7 cellular contexts compared by ENCODE assay signal in genomic region chr6:26594730-26595632, GRCh38. TPM values are rescaled to one million over a fixed set of nuclear protein-coding genes. Genes with fewer than 3 reads are reported as not detected.
DNase-seq lines count a peak whose midpoint lies in the region; ATAC-seq and FAIRE-seq lines count a peak whose summit lies in the region.

No MANE protein-coding gene starts in this region.

- H3K4me3 Mint-ChIP-seq in activated naive CD4-positive, alpha-beta T cell treated with anti-CD3 and anti-CD28 coated beads for 36 hours: peak overlapping the region; percentile 56

- no peaks in the 10 kb centered on the region for H3K9me3 ChIP-seq in iPS-18c (ENCODE audit: control insufficient read depth, insufficient read depth, low read length)

- FAIRE-seq in GM18507 (lab: Jason Lieb, UNC): peak; percentile 18

- intact Hi-C loops in activated naive CD4-positive, alpha-beta T cell treated with anti-CD3 and anti-CD28 coated beads for 36 hours (cut with micrococcal nuclease): loop anchor here (1.0 to 10.0 kb wide), 8 partner anchors 18 to 880 kb away; partner anchors contain the start of gene ZNF184

- peaks cover 39% of the 10 kb centered on the region for H3K4me1 Mint-ChIP-seq in activated naive CD4-positive, alpha-beta T cell treated with anti-CD3 and anti-CD28 coated beads for 36 hours (ENCODE audit: low read depth)

- ATAC-seq in stimulated activated naive CD8-positive, alpha-beta T cell treated with anti-CD3 and anti-CD28 coated beads, Interleukin-15, Interleukin-2, amounts not matched to agents 100 U/mL and 50 U/mL, for 24 hours: peak; percentile 37
- ATAC-seq in HG03196 (IDR thresholded peaks at IDR 0.05; ENCODE audit: unreplicated experiment): no peak

- H3K27ac Mint-ChIP-seq in activated naive CD4-positive, alpha-beta T cell treated with anti-CD3 and anti-CD28 coated beads for 36 hours: no peak overlapping the region

- peaks cover 14% of the 10 kb centered on the region for H3K36me3 Mint-ChIP-seq in activated naive CD4-positive, alpha-beta T cell treated with anti-CD3 and anti-CD28 coated beads for 36 hours (ENCODE audit: low read depth)

- peaks cover 27% of the 10 kb centered on the region for H3K27me3 Mint-ChIP-seq in activated naive CD4-positive, alpha-beta T cell treated with anti-CD3 and anti-CD28 coated beads for 36 hours (ENCODE audit: low read depth)

- no peaks in the 10 kb centered on the region for H3K9me3 Mint-ChIP-seq in activated naive CD4-positive, alpha-beta T cell treated with anti-CD3 and anti-CD28 coated beads for 36 hours

- H3K4me3 ChIP-seq in iPS-18c (ENCODE audit: insufficient read depth, low read depth, low read length): peak overlapping the region; percentile 69; the same call in 1 of the 2 replicates

- CTCF ChIA-PET in activated naive CD4-positive, alpha-beta T cell treated with anti-CD3 and anti-CD28 coated beads for 36 hours (lab: Charles Lee): interaction anchor here (0.6 to 5.3 kb wide), 21 partner anchors 11 to 560 kb away, joined by 3 to 106 read pairs (median 3); no protein-coding TSS in a partner anchor

- DNase-seq in GM18507 (ENCODE audit: extremely low spot score, insufficient read length, low read depth): no peak
- peak; percentile 22 for DNase-seq in NCI-H1436 treated with DMSO at 0.1 percent for 48 hours (lab: John Stamatoyannopoulos, UW)
- peak; percentile 76 for DNase-seq in activated naive CD4-positive, alpha-beta T cell treated with anti-CD3 and anti-CD28 coated beads for 36 hours
- DNase-seq in stimulated activated naive CD8-positive, alpha-beta T cell treated with anti-CD3 and anti-CD28 coated beads, Interleukin-15, Interleukin-2, amounts not matched to agents 100 U/mL and 50 U/mL, for 24 hours: peak; percentile 70
- DNase-seq in DMS153 treated with DMSO at 0.1 percent for 48 hours (lab: John Stamatoyannopoulos, UW; ENCODE audit: unreplicated experiment): no peak

RNA-seq across cellular contexts. Expression of gene ABT1, which starts 1.8 kb away (rescaled TPM):
- 10 to 100 TPM; 17.3 to 18.4 TPM for total RNA-seq in activated naive CD4-positive, alpha-beta T cell treated with anti-CD3 and anti-CD28 coated beads for 36 hours

RNA-seq across cellular contexts. Expression of gene HMGN4, which starts 56.8 kb away (rescaled TPM):
- total RNA-seq in activated naive CD4-positive, alpha-beta T cell treated with anti-CD3 and anti-CD28 coated beads for 36 hours: 10 to 100 TPM; 70.4 to 73.2 TPM

Comparison
In these comparisons a context has a peak if more than half of its experiments do, and no peak if none do; other contexts are left out.
1. DNase-seq: peak in NCI-H1436 treated with DMSO at 0.1 percent for 48 hours (single experiment), activated naive CD4-positive, alpha-beta T cell treated with anti-CD3 and anti-CD28 coated beads for 36 hours (single experiment) and stimulated activated naive CD8-positive, alpha-beta T cell treated with anti-CD3 and anti-CD28 coated beads, Interleukin-15, Interleukin-2, amounts not matched to agents 100 U/mL and 50 U/mL, for 24 hours (single experiment); none in GM18507 (single experiment) and DMS153 treated with DMSO at 0.1 percent for 48 hours (single experiment).